ENCODE assay signal across 20 cellular contexts in the genomic region with DNA sequence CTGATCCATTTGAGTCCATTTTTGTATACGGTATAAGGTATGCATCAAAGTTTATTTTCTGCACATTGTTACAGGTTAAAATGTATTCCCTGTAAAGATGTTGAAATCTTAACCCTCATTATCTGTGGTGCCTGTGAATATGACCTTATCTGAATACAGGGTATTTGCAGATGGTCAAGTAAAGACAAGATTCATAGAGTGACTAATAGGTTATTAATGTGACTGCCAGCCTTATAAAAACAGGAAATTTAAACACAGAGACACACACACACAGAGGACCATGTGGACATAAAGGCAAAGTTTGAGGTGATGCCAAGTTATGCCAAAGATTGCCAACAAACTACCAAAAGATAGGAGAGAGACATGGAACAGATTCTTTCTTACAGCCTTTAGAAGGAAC.
A peak's percentile ranks its signal among the peaks of the same experiment; 100 is the strongest.
DNase-seq lines count a peak whose midpoint lies in the region; ATAC-seq, FAIRE-seq and TF ChIP-seq lines count a peak whose summit lies in the region.
"Had no signal": no experiment of that assay in that cellular context is flagged by ENCODE, and none has a peak within 500 bp of the region (broad histone marks: within the 10 kb centered on the region; RNA-seq: fewer than 3 reads in every experiment).

No MANE protein-coding gene starts in this region.

- 0 out of 5 replicates have a peak, but pooled peaks of 1 of the 2 experiments have one; percentile 13 for TF ChIP-seq EP300 in A549 (IDR thresholded peaks at IDR 0.05)

- POLR2A ChIA-PET in A549 (lab: Yijun Ruan, JAX) = no interaction called here
- POLR2A ChIA-PET in activated CD4-positive, alpha-beta T cell treated with anti-CD3 and anti-CD28 coated beads for 36 hours (lab: Charles Lee) = no interaction called here

- FAIRE-seq in A549 (lab: Jason Lieb, UNC) = peak; percentile 86
- FAIRE-seq: GM12892 had no signal

- CTCF ChIA-PET in A549 (lab: Yijun Ruan, JAX) = no interaction called here
- CTCF ChIA-PET in activated CD4-positive, alpha-beta T cell treated with anti-CD3 and anti-CD28 coated beads for 36 hours (lab: Charles Lee) = no interaction called here

- H3K9me3 Mint-ChIP-seq in activated CD4-positive, alpha-beta T cell treated with anti-CD3 and anti-CD28 coated beads for 36 hours (ENCODE audit: low read depth) = peaks cover 4% of the 10 kb centered on the region
- peaks cover 9% of the 10 kb centered on the region for H3K9me3 Mint-ChIP-seq in stimulated activated memory B cell treated with anti-CD40 and anti-IgM and Interleukin-4, amounts not matched to agents 10 μg/mL and 1 μg/mL and 100 μg/mL, for 72 hours

- H3K4me3 ChIP-seq in A549 (no peak overlapping the region), brain microvascular endothelial cell (ENCODE audit: low read depth, low read length) (no peak overlapping the region), colonic mucosa (no peak overlapping the region)
- H3K4me3 ChIP-seq: BLaER1 treated with 17β-estradiol and CSF1 and Interleukin-3, amounts not matched to agents 10 nM and 100 nM; neural progenitor cell had no signal

- no peaks in the 10 kb centered on the region for H3K36me3 ChIP-seq in brain microvascular endothelial cell (replicated peaks)
- no peaks in the 10 kb centered on the region for H3K36me3 ChIP-seq in colonic mucosa
- H3K36me3 ChIP-seq: BLaER1 treated with 17β-estradiol and CSF1 and Interleukin-3, amounts not matched to agents 10 nM and 100 nM; neural progenitor cell had no signal

- H3K9me3 ChIP-seq in A549 (peaks cover 15% of the 10 kb centered on the region; the same call in 1 of the 3 replicates), colonic mucosa (no peaks in the 10 kb centered on the region)

- H3K9ac ChIP-seq in colonic mucosa (ENCODE audit: low read depth in 2 of 2, low read length in 2 of 2) = no peak overlapping the region
- H3K9ac ChIP-seq: BLaER1 treated with 17β-estradiol and CSF1 and Interleukin-3, amounts not matched to agents 10 nM and 100 nM; neural progenitor cell had no signal

- no peaks in the 10 kb centered on the region for H3K27me3 Mint-ChIP-seq in activated CD4-positive, alpha-beta T cell treated with anti-CD3 and anti-CD28 coated beads for 36 hours
- H3K27me3 Mint-ChIP-seq in stimulated activated memory B cell treated with anti-CD40 and anti-IgM and Interleukin-4, amounts not matched to agents 10 μg/mL and 1 μg/mL and 100 μg/mL, for 72 hours = no peaks in the 10 kb centered on the region
- H3K27me3 Mint-ChIP-seq: activated CD4-positive, alpha-beta memory T cell treated with anti-CD3 and anti-CD28 coated beads for 36 hours; T-cell had no signal

- peak; percentile 3 to 62 for DNase-seq in A549 (ENCODE audit: low read depth in 1 of 2, low spot score in 1 of 2)
- DNase-seq in LHCN-M2 (ENCODE audit: low read depth) = peak; percentile 69
- peak; percentile 10 for DNase-seq in brain microvascular endothelial cell
- DNase-seq in foreskin keratinocyte = peak; percentile 56 to 74
- DNase-seq in activated CD4-positive, alpha-beta T cell treated with anti-CD3 and anti-CD28 coated beads for 36 hours = no peak
- no peak for DNase-seq in colonic mucosa
- DNase-seq: activated CD4-positive, alpha-beta memory T cell treated with anti-CD3 and anti-CD28 coated beads for 36 hours; activated naive CD4-positive, alpha-beta T cell treated with anti-CD3 and anti-CD28 coated beads, Interleukin-2, amount 50 U/mL, for 16 hours; activated T-cell treated with anti-CD3 and anti-CD28 coated beads, Interleukin-2, amount 50 U/mL, for 1 hour; Kasumi-1; midbrain; NCI-H146; NCI-H2227 treated with DMSO at 0.1 percent for 48 hours; RPMI8226; T-cell had no signal

- H3K36me3 Mint-ChIP-seq in activated CD4-positive, alpha-beta T cell treated with anti-CD3 and anti-CD28 coated beads for 36 hours (ENCODE audit: low read depth) = peaks cover 1% of the 10 kb centered on the region
- peaks cover 3% of the 10 kb centered on the region for H3K36me3 Mint-ChIP-seq in stimulated activated memory B cell treated with anti-CD40 and anti-IgM and Interleukin-4, amounts not matched to agents 10 μg/mL and 1 μg/mL and 100 μg/mL, for 72 hours
- H3K36me3 Mint-ChIP-seq: neural progenitor cell, T-cell had no signal

- TF ChIP-seq POLR2A in A549 (IDR thresholded peaks at IDR 0.05; ENCODE audit: low read length) = no peak

- H3K4me2 ChIP-seq in A549 = peak overlapping the region; percentile 30
- H3K4me2 ChIP-seq: BLaER1 treated with 17β-estradiol and CSF1 and Interleukin-3, amounts not matched to agents 10 nM and 100 nM; neural progenitor cell had no signal

- intact Hi-C loops in activated CD4-positive, alpha-beta T cell treated with anti-CD3 and anti-CD28 coated beads for 36 hours (cut with DNase I, micrococcal nuclease) = no loop called here
- intact Hi-C loops in colonic mucosa (cut with DNase I) = no loop called here

- in situ Hi-C loops in brain microvascular endothelial cell (cut with HindIII; ENCODE audit: low pct_ligation_motif_present, low sequenced_read_pairs) = no loop called here

- H3K4me1 ChIP-seq in A549 (peaks cover 11% of the 10 kb centered on the region; the same call in 1 of the 3 replicates), foreskin keratinocyte (peaks cover 6% of the 10 kb centered on the region), colonic mucosa (no peaks in the 10 kb centered on the region)
- H3K4me1 ChIP-seq: BLaER1 treated with 17β-estradiol and CSF1 and Interleukin-3, amounts not matched to agents 10 nM and 100 nM; neural progenitor cell had no signal

- TF ChIP-seq RAD21 in A549 (conservative IDR thresholded peaks at IDR 0.05 in 1 of 2, IDR thresholded peaks at IDR 0.05 in 1 of 2) = 0 out of 5 replicates have a peak, but pooled peaks of 1 of the 2 experiments have one; percentile 15

- 2% methylated on average over 1 of the region's 1 CpG for WGBS in A549 (ENCODE audit: missing lambda C conversion rate)

- ATAC-seq in A549 (peak; percentile 77 to 87; a peak in 5 of 6 replicates), foreskin keratinocyte (peak; percentile 66), GM21515 (IDR thresholded peaks at IDR 0.05; ENCODE audit: unreplicated experiment) (no peak)
- ATAC-seq in activated CD4-positive, alpha-beta T cell treated with anti-CD3 and anti-CD28 coated beads for 36 hours = no peak
- no peak for ATAC-seq in stimulated activated memory B cell treated with anti-CD40 and anti-IgM and Interleukin-4, amounts not matched to agents 10 μg/mL and 1 μg/mL and 100 μg/mL, for 72 hours
- ATAC-seq: T-cell had no signal

- H3K27ac ChIP-seq in A549 = no peak overlapping the region
- H3K27ac ChIP-seq in brain microvascular endothelial cell = no peak overlapping the region
- no peak overlapping the region for H3K27ac ChIP-seq in foreskin keratinocyte
- H3K27ac ChIP-seq in colonic mucosa = no peak overlapping the region
- H3K27ac ChIP-seq: BLaER1 treated with 17β-estradiol and CSF1 and Interleukin-3, amounts not matched to agents 10 nM and 100 nM; neural progenitor cell had no signal

- H3K27ac Mint-ChIP-seq in activated CD4-positive, alpha-beta T cell treated with anti-CD3 and anti-CD28 coated beads for 36 hours = no peak overlapping the region
- H3K27ac Mint-ChIP-seq in stimulated activated memory B cell treated with anti-CD40 and anti-IgM and Interleukin-4, amounts not matched to agents 10 μg/mL and 1 μg/mL and 100 μg/mL, for 72 hours = no peak overlapping the region
- H3K27ac Mint-ChIP-seq: activated CD4-positive, alpha-beta memory T cell treated with anti-CD3 and anti-CD28 coated beads for 36 hours; neural progenitor cell; T-cell had no signal

- TF ChIP-seq CTCF in A549 (IDR thresholded peaks at IDR 0.05) (no peak), brain microvascular endothelial cell (IDR thresholded peaks at IDR 0.05; ENCODE audit: low read depth, low read length, missing control alignments) (no peak), foreskin keratinocyte (conservative IDR thresholded peaks at IDR 0.05) (no peak), colonic mucosa (IDR thresholded peaks at IDR 0.05) (no peak)

- no peaks in the 10 kb centered on the region for H3K4me1 Mint-ChIP-seq in activated CD4-positive, alpha-beta T cell treated with anti-CD3 and anti-CD28 coated beads for 36 hours
- no peaks in the 10 kb centered on the region for H3K4me1 Mint-ChIP-seq in stimulated activated memory B cell treated with anti-CD40 and anti-IgM and Interleukin-4, amounts not matched to agents 10 μg/mL and 1 μg/mL and 100 μg/mL, for 72 hours
- H3K4me1 Mint-ChIP-seq: neural progenitor cell, T-cell had no signal

- no peak overlapping the region for H3K4me3 Mint-ChIP-seq in activated CD4-positive, alpha-beta T cell treated with anti-CD3 and anti-CD28 coated beads for 36 hours
- no peak overlapping the region for H3K4me3 Mint-ChIP-seq in stimulated activated memory B cell treated with anti-CD40 and anti-IgM and Interleukin-4, amounts not matched to agents 10 μg/mL and 1 μg/mL and 100 μg/mL, for 72 hours
- H3K4me3 Mint-ChIP-seq: activated CD4-positive, alpha-beta memory T cell treated with anti-CD3 and anti-CD28 coated beads for 36 hours; neural progenitor cell; T-cell had no signal

- H3K27me3 ChIP-seq in brain microvascular endothelial cell (replicated peaks) (no peaks in the 10 kb centered on the region), foreskin keratinocyte (no peaks in the 10 kb centered on the region), colonic mucosa (no peaks in the 10 kb centered on the region)
- H3K27me3 ChIP-seq: BLaER1 treated with 17β-estradiol and CSF1 and Interleukin-3, amounts not matched to agents 10 nM and 100 nM; neural progenitor cell had no signal

TF ChIP-seq in A549, 52 proteins besides CTCF, POLR2A, EP300 and RAD21 (continues in another document):
- TF ChIP-seq NFE2L2 (conservative IDR thresholded peaks at IDR 0.05; ENCODE audit: low read length) (no peak), FOXS1 (CRISPR knock-in tag; IDR thresholded peaks at IDR 0.05) (peak; percentile 43; the same call in 1 of the 2 replicates), FOSL2 (IDR thresholded peaks at IDR 0.05) (peak; percentile 50; the same call in 1 of the 2 replicates), FOSL2 (CRISPR knock-in tag; IDR thresholded peaks at IDR 0.05) (peak; percentile 63), MAFK (IDR thresholded peaks at IDR 0.05; ENCODE audit: partially characterized antibody) (no peak), ZNF302 (CRISPR knock-in tag; IDR thresholded peaks at IDR 0.05) (no peak), MAZ (IDR thresholded peaks at IDR 0.05; ENCODE audit: borderline replicate concordance, low read depth, low read length) (no peak), EHMT2 (IDR thresholded peaks at IDR 0.05; ENCODE audit: low read depth) (no peak), CEBPB (IDR thresholded peaks at IDR 0.05) (peak; percentile 55; a peak in 3 of 4 replicates)
- TF ChIP-seq, protein P1, sequence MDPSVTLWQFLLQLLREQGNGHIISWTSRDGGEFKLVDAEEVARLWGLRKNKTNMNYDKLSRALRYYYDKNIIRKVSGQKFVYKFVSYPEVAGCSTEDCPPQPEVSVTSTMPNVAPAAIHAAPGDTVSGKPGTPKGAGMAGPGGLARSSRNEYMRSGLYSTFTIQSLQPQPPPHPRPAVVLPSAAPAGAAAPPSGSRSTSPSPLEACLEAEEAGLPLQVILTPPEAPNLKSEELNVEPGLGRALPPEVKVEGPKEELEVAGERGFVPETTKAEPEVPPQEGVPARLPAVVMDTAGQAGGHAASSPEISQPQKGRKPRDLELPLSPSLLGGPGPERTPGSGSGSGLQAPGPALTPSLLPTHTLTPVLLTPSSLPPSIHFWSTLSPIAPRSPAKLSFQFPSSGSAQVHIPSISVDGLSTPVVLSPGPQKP (IDR thresholded peaks at IDR 0.05; ENCODE audit: low read depth, low read length) = no peak

Comparison
In these comparisons a context has a peak if more than half of its experiments do, and no peak if none do; other contexts are left out.
1. ATAC-seq: peak in A549 (2 of 2) and foreskin keratinocyte (single experiment); none in GM21515 (single experiment), activated CD4-positive, alpha-beta T cell treated with anti-CD3 and anti-CD28 coated beads for 36 hours (single experiment) and stimulated activated memory B cell treated with anti-CD40 and anti-IgM and Interleukin-4, amounts not matched to agents 10 μg/mL and 1 μg/mL and 100 μg/mL, for 72 hours (single experiment).
2. DNase-seq: peak in A549 (2 of 2), LHCN-M2 (single experiment), brain microvascular endothelial cell (single experiment) and foreskin keratinocyte (2 of 2); none in activated CD4-positive, alpha-beta T cell treated with anti-CD3 and anti-CD28 coated beads for 36 hours (single experiment) and colonic mucosa (single experiment).